Comparison of ENCODE assay signal across 19 cellular contexts in the genomic region with DNA sequence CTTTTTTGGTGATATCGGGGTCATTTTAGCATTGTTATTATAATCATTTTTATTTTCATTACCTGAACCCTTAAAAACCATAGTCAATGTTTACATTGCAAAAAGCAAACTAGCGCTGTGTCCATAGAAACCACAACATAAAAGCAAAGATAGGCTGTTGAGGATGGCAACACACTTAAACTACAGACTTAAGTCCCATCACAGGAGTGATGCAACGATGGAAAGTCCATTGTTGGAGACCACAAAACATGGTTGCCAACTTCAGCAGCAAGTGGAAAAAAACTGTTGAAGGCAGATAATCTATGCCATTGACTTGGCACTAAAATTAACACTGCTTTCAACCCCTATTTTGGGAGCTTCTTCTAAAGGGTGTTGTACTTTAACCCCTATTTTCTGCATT.
"Had no signal": no experiment of that assay in that cellular context is flagged by ENCODE, and none has a peak within 500 bp of the region (broad histone marks: within the 10 kb centered on the region; RNA-seq: fewer than 3 reads in every experiment).

No MANE protein-coding gene starts in this region.

- H3K27me3 ChIP-seq: foreskin keratinocyte, pancreas, thyroid gland, vagina had no signal

- H3K4me3 ChIP-seq: lower lobe of right lung, pancreas, thyroid gland, vagina had no signal

- H3K9me3 ChIP-seq: lower lobe of right lung, pancreas, thyroid gland, vagina had no signal

- FAIRE-seq: astrocyte, colon, endometrium, pancreas had no signal

- H3K27ac ChIP-seq: foreskin keratinocyte, lower lobe of right lung, pancreas, thyroid gland, vagina had no signal

- ATAC-seq: activated CD4-positive, alpha-beta T cell treated with anti-CD3 and anti-CD28 coated beads for 36 hours; activated CD8-positive, alpha-beta memory T cell treated with anti-CD3 and anti-CD28 coated beads, Interleukin-2, amount 10 ng/mL, durations not matched to agents 7 days and 5 days; esophagus mucosa; foreskin keratinocyte; left colon; lower lobe of right lung; pancreas; stimulated activated naive B cell treated with anti-CD40 and anti-IgM and Interleukin-4, amounts not matched to agents 10 μg/mL and 1 μg/mL and 100 μg/mL, for 72 hours; T-helper 17 cell had no signal

- DNase-seq: activated CD4-positive, alpha-beta memory T cell treated with anti-CD3 and anti-CD28 coated beads for 36 hours; activated CD4-positive, alpha-beta T cell treated with anti-CD3 and anti-CD28 coated beads for 36 hours; activated CD8-positive, alpha-beta memory T cell treated with anti-CD3 and anti-CD28 coated beads, Interleukin-2, amount 10 ng/mL, durations not matched to agents 7 days and 5 days; activated naive CD4-positive, alpha-beta T cell treated with anti-CD3 and anti-CD28 coated beads, Interleukin-2, amount 10 ng/mL, durations not matched to agents 7 days and 5 days; activated T-cell treated with anti-CD3 and anti-CD28 coated beads, Interleukin-2, amount 50 U/mL, for 24 hours; foreskin keratinocyte; left colon; lower lobe of right lung; midbrain; pancreas; stimulated activated CD4-positive, alpha-beta T cell treated with anti-CD3 and anti-CD28 coated beads, Interleukin-2, amount 100 ng/mL, for 48 hours; stimulated activated naive B cell treated with anti-CD40 and anti-IgM and Interleukin-4, amounts not matched to agents 10 μg/mL and 1 μg/mL and 100 μg/mL, for 72 hours; T-helper 17 cell; thyroid gland had no signal

- H3K36me3 ChIP-seq: lower lobe of right lung, pancreas, thyroid gland, vagina had no signal

- H3K4me1 ChIP-seq: lower lobe of right lung, pancreas, thyroid gland, vagina had no signal
